In the genomic region with DNA sequence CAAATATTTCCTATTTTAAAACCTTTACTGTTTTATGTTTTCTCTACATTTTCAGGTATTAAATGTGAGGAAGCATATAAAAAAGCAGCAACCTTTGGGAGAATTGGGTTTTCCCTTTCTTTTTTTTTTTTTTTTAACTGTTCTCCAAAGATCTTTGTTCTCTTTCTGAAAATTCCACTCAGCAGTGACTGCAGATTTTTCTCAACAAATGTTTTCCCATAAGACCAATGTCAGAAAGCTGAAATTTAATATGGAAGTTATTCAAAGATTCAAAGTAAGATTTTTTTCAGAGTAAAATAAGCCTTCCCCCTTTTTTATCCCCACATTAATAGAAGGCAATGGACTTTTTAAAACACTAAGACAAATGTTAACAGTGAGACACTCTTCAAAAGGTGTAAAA, we compare ENCODE assay signal across 9 cellular contexts.
"Had no signal": no experiment of that assay in that cellular context is flagged by ENCODE, and none has a peak within 500 bp of the region (broad histone marks: within the 10 kb centered on the region; RNA-seq: fewer than 3 reads in every experiment).

No MANE protein-coding gene starts in this region.

- H3K4me3 ChIP-seq: adrenal gland, pancreas, thyroid gland had no signal

- DNase-seq: activated CD4-positive, alpha-beta T cell treated with anti-CD3 and anti-CD28 coated beads, Interleukin-2, amount 10 ng/mL, durations not matched to agents 24 days and 14 days; activated naive CD4-positive, alpha-beta T cell treated with Interleukin-2 at 50 U/mL for 16 hours; adrenal gland; effector memory CD8-positive, alpha-beta T cell; immature natural killer cell; pancreas; T-helper 17 cell; thyroid gland had no signal

- H3K9me3 ChIP-seq: adrenal gland, pancreas, thyroid gland had no signal

- H3K4me1 ChIP-seq: pancreas, thyroid gland had no signal

- H3K36me3 ChIP-seq: adrenal gland, pancreas, thyroid gland had no signal

- H3K27me3 ChIP-seq: adrenal gland, pancreas, thyroid gland had no signal

- ATAC-seq: effector memory CD8-positive, alpha-beta T cell; T-helper 17 cell; WTC11 had no signal

- H3K27ac ChIP-seq: adrenal gland, pancreas, thyroid gland had no signal
